10 cellular contexts compared by ENCODE assay signal in genomic region chr2:46982356-46983064, GRCh38. TPM values are rescaled to one million over a fixed set of nuclear protein-coding genes. Genes with fewer than 3 reads are reported as not detected.
DNase-seq lines count a peak whose midpoint lies in the region; ATAC-seq lines count a peak whose summit lies in the region.
"Had no signal": no experiment of that assay in that cellular context is flagged by ENCODE, and none has a peak within 500 bp of the region (broad histone marks: within the 10 kb centered on the region; RNA-seq: fewer than 3 reads in every experiment).

No MANE protein-coding gene starts in this region.

- H3K27ac ChIP-seq in Karpas-422 (ENCODE audit: low read length) (peak overlapping the region; percentile 100), caudate nucleus (ENCODE audit: low read depth, low read length) (peak overlapping the region; percentile 98)

- H3K36me3 Mint-ChIP-seq in stimulated activated naive B cell treated with anti-CD40 and anti-IgM and Interleukin-4, amounts not matched to agents 10 μg/mL and 1 μg/mL and 100 μg/mL, for 72 hours, result peaks cover 49 to 72% of the 10 kb centered on the region in 2 donors

- H3K4me3 ChIP-seq in Karpas-422 (ENCODE audit: low read length), result peak overlapping the region; percentile 60
- H3K4me3 ChIP-seq: coronary artery had no signal

- peak overlapping the region; percentile 87 for H3K9ac ChIP-seq in Karpas-422 (ENCODE audit: low read length)

- H3K4me1 ChIP-seq in Karpas-422 (ENCODE audit: low read length), result peaks cover 100% of the 10 kb centered on the region

- no peak for DNase-seq in activated CD4-positive, CD25-positive, alpha-beta regulatory T cell treated with anti-CD3 and anti-CD28 coated beads, Interleukin-2, amount 50 U/mL, for 72 hours
- peak; percentile 78 for DNase-seq in Karpas-422
- DNase-seq in caudate nucleus (lab: John Stamatoyannopoulos, UW), result no peak
- no peak for DNase-seq in stimulated activated naive B cell treated with anti-CD40 and anti-IgM and Interleukin-4, amounts not matched to agents 10 μg/mL and 1 μg/mL and 100 μg/mL, for 72 hours
- DNase-seq in G401 (ENCODE audit: low spot score), result no peak
- no peak for DNase-seq in HK-2 (ENCODE audit: unreplicated experiment)
- DNase-seq: NCI-H1417 had no signal

- no peaks in the 10 kb centered on the region for H3K9me2 ChIP-seq in Karpas-422 (replicated peaks; ENCODE audit: insufficient read depth, low read length)

- H3K27ac Mint-ChIP-seq in stimulated activated naive B cell treated with anti-CD40 and anti-IgM and Interleukin-4, amounts not matched to agents 10 μg/mL and 1 μg/mL and 100 μg/mL, for 72 hours, result peak overlapping the region; percentile 90

- H3K9me3 ChIP-seq in Karpas-422 (ENCODE audit: low read length), result no peaks in the 10 kb centered on the region

- H3K27me3 ChIP-seq in Karpas-422 (ENCODE audit: low read length), result no peaks in the 10 kb centered on the region

- H3K4me1 Mint-ChIP-seq in stimulated activated naive B cell treated with anti-CD40 and anti-IgM and Interleukin-4, amounts not matched to agents 10 μg/mL and 1 μg/mL and 100 μg/mL, for 72 hours, result peaks cover 81 to 100% of the 10 kb centered on the region in 2 donors

- no peaks in the 10 kb centered on the region for H3K9me3 Mint-ChIP-seq in stimulated activated naive B cell treated with anti-CD40 and anti-IgM and Interleukin-4, amounts not matched to agents 10 μg/mL and 1 μg/mL and 100 μg/mL, for 72 hours

- H2AFZ ChIP-seq in Karpas-422 (ENCODE audit: low read length), result no peak overlapping the region

- H3K27me3 Mint-ChIP-seq in stimulated activated naive B cell treated with anti-CD40 and anti-IgM and Interleukin-4, amounts not matched to agents 10 μg/mL and 1 μg/mL and 100 μg/mL, for 72 hours, result no peaks in the 10 kb centered on the region

- H3K36me3 ChIP-seq in Karpas-422 (ENCODE audit: insufficient read depth, low read length), result peaks cover 18% of the 10 kb centered on the region; the same call in 1 of the 2 replicates

- H3K4me3 Mint-ChIP-seq in stimulated activated naive B cell treated with anti-CD40 and anti-IgM and Interleukin-4, amounts not matched to agents 10 μg/mL and 1 μg/mL and 100 μg/mL, for 72 hours, result peak overlapping the region; percentile 61 to 77

- peak overlapping the region; percentile 87 for H3K4me2 ChIP-seq in Karpas-422 (ENCODE audit: low read depth, low read length, poor library complexity, severe bottlenecking)

- peaks cover 4% of the 10 kb centered on the region; the same call in 1 of the 2 replicates for H4K20me1 ChIP-seq in Karpas-422 (ENCODE audit: insufficient read depth, low read depth, low read length)

- in situ Hi-C loops in G401 (cut with HindIII; ENCODE audit: low sequenced_read_pairs), result no loop called here

- peaks cover 63% of the 10 kb centered on the region for H3K79me2 ChIP-seq in Karpas-422 (ENCODE audit: low read length)

- ATAC-seq in activated CD4-positive, CD25-positive, alpha-beta regulatory T cell treated with anti-CD3 and anti-CD28 coated beads, Interleukin-2, amount 50 U/mL, for 24 hours, result peak; percentile 8 to 27
- no peak for ATAC-seq in stimulated activated naive B cell treated with anti-CD40 and anti-IgM and Interleukin-4, amounts not matched to agents 10 μg/mL and 1 μg/mL and 100 μg/mL, for 72 hours (replicated peaks)
- ATAC-seq in GM19397 (IDR thresholded peaks at IDR 0.05; ENCODE audit: unreplicated experiment), result no peak

RNA-seq across cellular contexts. Expression of gene TTC7A, which starts 41.5 kb away (rescaled TPM):
- total RNA-seq in Karpas-422 (2014; rRNA removed; shearing (Covaris generic); ENCODE audit: low replicate concordance), result 53.7 and 54.6 TPM in 2 replicates
- total RNA-seq in G401 (2014; rRNA removed; shearing (Covaris generic)), result 20.4 and 25.4 TPM in 2 replicates

Comparison
In these comparisons a context has a peak if more than half of its experiments do, and no peak if none do; other contexts are left out.
1. ATAC-seq: peak in activated CD4-positive, CD25-positive, alpha-beta regulatory T cell treated with anti-CD3 and anti-CD28 coated beads, Interleukin-2, amount 50 U/mL, for 24 hours (2 of 2); none in stimulated activated naive B cell treated with anti-CD40 and anti-IgM and Interleukin-4, amounts not matched to agents 10 μg/mL and 1 μg/mL and 100 μg/mL, for 72 hours (0 of 2) and GM19397 (single experiment).